Comparison of ENCODE assay signal across 17 cellular contexts in the genomic region with DNA sequence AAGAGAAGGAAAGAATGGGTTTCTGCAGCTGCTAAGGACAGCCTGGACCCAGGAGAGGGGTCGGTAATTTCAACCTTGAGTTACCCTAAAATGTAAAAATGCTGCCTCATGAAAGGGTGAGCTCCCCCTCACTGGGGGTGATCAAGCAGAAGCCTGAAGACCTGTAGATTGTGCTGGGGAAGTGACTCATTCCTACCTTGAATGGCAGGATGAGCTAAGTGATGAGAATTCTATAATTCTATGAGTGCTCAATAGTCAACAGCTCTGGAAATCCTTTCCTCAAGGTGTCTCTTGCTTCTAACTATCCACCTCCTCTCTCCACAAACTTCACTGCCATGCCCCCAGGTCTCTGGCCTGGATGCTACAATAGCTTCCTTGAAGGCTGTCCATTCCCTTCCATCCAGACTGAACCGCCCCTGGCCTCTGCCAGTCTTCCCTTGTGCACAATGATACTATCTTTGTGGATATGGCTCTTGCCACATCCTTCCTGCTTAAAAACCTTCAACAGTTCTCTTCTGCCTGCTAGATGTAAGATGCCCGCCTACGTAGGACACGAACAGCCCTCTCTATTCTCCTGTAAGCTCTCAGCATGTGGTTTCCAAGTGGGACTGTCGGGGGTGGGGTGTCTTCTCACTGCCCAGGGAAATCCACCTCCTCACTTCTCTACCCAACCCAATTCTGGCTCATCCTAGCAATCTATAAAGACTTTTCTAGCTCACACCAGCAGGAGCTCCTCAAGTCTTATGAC. TPM values are rescaled to one million over a fixed set of nuclear protein-coding genes. Genes with fewer than 3 reads are reported as not detected.
DNase-seq lines count a peak whose midpoint lies in the region; ATAC-seq and TF ChIP-seq lines count a peak whose summit lies in the region.
"Had no signal": no experiment of that assay in that cellular context is flagged by ENCODE, and none has a peak within 500 bp of the region (broad histone marks: within the 10 kb centered on the region; RNA-seq: fewer than 3 reads in every experiment).

No MANE protein-coding gene starts in this region.

- peaks cover 18% of the 10 kb centered on the region for H3K4me1 Mint-ChIP-seq in activated T-cell treated with anti-CD3 and anti-CD28 coated beads, Interleukin-2, amount 50 U/mL, for 24 hours (ENCODE audit: low read depth)
- H3K4me1 Mint-ChIP-seq in MCF 10A (ENCODE audit: insufficient read depth, unreplicated experiment): peaks cover 21% of the 10 kb centered on the region
- no peaks in the 10 kb centered on the region for H3K4me1 Mint-ChIP-seq in Calu3 (ENCODE audit: low read depth, unreplicated experiment)
- H3K4me1 Mint-ChIP-seq: immature natural killer cell had no signal

- peak overlapping the region; percentile 2 for H3K27ac Mint-ChIP-seq in activated T-cell treated with anti-CD3 and anti-CD28 coated beads, Interleukin-2, amount 50 U/mL, for 24 hours
- peak overlapping the region; percentile 8 for H3K27ac Mint-ChIP-seq in MCF 10A (ENCODE audit: low read depth, unreplicated experiment)
- H3K27ac Mint-ChIP-seq in Calu3 (ENCODE audit: unreplicated experiment): no peak overlapping the region
- H3K27ac Mint-ChIP-seq: immature natural killer cell had no signal

- no peaks in the 10 kb centered on the region for H3K9me3 Mint-ChIP-seq in activated T-cell treated with anti-CD3 and anti-CD28 coated beads, Interleukin-2, amount 50 U/mL, for 24 hours
- H3K9me3 Mint-ChIP-seq in MCF 10A (ENCODE audit: unreplicated experiment) (no peaks in the 10 kb centered on the region), Calu3 (ENCODE audit: low read depth, unreplicated experiment) (no peaks in the 10 kb centered on the region)
- H3K9me3 Mint-ChIP-seq: immature natural killer cell, mesothelial cell of epicardium had no signal

- CTCF ChIA-PET in MCF 10A (lab: Yijun Ruan, JAX) (interaction anchor here (0.5 to 14.7 kb wide), 4 partner anchors 10 to 50 kb away, joined by 3 to 225 read pairs (median 4); no protein-coding TSS in a partner anchor), Calu3 (lab: Charles Lee) (interaction anchor here (0.6 kb wide), 1 partner anchor 873 kb away, joined by 4 read pairs; no protein-coding TSS in a partner anchor)

- in situ Hi-C loops in SK-MEL-5 (cut with HindIII; ENCODE audit: low pct_unique_long_range_greater_than_20kb, low sequenced_read_pairs): no loop called here

- intact Hi-C loops in MCF 10A (cut with micrococcal nuclease): no loop called here
- intact Hi-C loops in Calu3 (cut with micrococcal nuclease; ENCODE audit: unreplicated experiment): no loop called here

- H3K27me3 Mint-ChIP-seq in activated T-cell treated with anti-CD3 and anti-CD28 coated beads, Interleukin-2, amount 50 U/mL, for 24 hours: peaks cover 15% of the 10 kb centered on the region
- H3K27me3 Mint-ChIP-seq in MCF 10A (ENCODE audit: insufficient read depth, unreplicated experiment): no peaks in the 10 kb centered on the region
- no peaks in the 10 kb centered on the region for H3K27me3 Mint-ChIP-seq in Calu3 (ENCODE audit: unreplicated experiment)

- ATAC-seq in stimulated activated naive CD8-positive, alpha-beta T cell treated with anti-CD3 and anti-CD28 coated beads, Interleukin-15, Interleukin-2, amounts not matched to agents 100 U/mL and 50 U/mL, for 24 hours: peak; percentile 73
- no peak for ATAC-seq in GM19463 (IDR thresholded peaks at IDR 0.05; ENCODE audit: unreplicated experiment)
- ATAC-seq: Right ventricle myocardium inferior had no signal

- DNase-seq in activated T-cell treated with anti-CD3 and anti-CD28 coated beads, Interleukin-2, amount 50 U/mL, for 24 hours: no peak
- DNase-seq in activated T-cell treated with anti-CD3 and anti-CD28 coated beads, Interleukin-2, amount 50 U/mL, for 1 hour: no peak
- DNase-seq in SK-MEL-5 (ENCODE audit: low read depth, low spot score): peak; percentile 60
- no peak for DNase-seq in MCF 10A (ENCODE audit: unreplicated experiment)
- DNase-seq in stimulated activated naive CD8-positive, alpha-beta T cell treated with anti-CD3 and anti-CD28 coated beads, Interleukin-15, Interleukin-2, amounts not matched to agents 100 U/mL and 50 U/mL, for 24 hours: peak; percentile 15
- no peak for DNase-seq in Calu3
- DNase-seq in NOMO-1 (lab: John Stamatoyannopoulos, UW; ENCODE audit: unreplicated experiment in 2 of 2): no peak
- DNase-seq: DMS 273 treated with DMSO at 0.1 percent for 48 hours; effector CD8-positive, alpha-beta T cell; immature natural killer cell; KG1; NCI-H187 treated with DMSO at 0.1 percent for 48 hours; NCI-H774; ovary had no signal

- no peaks in the 10 kb centered on the region for H3K36me3 Mint-ChIP-seq in activated T-cell treated with anti-CD3 and anti-CD28 coated beads, Interleukin-2, amount 50 U/mL, for 24 hours (ENCODE audit: low read depth)
- H3K36me3 Mint-ChIP-seq in MCF 10A (ENCODE audit: insufficient read depth, unreplicated experiment) (peaks cover 17% of the 10 kb centered on the region), Calu3 (ENCODE audit: insufficient read depth, unreplicated experiment) (peaks cover 22% of the 10 kb centered on the region)
- H3K36me3 Mint-ChIP-seq: immature natural killer cell, mesothelial cell of epicardium had no signal

- POLR2A ChIA-PET in MCF 10A (lab: Yijun Ruan, JAX): interaction anchor here (0.8 to 10.5 kb wide), 2 partner anchors 9 to 20 kb away, joined by 3 to 344 read pairs; no protein-coding TSS in a partner anchor

- TF ChIP-seq CTCF in MCF 10A (IDR thresholded peaks at IDR 0.05; ENCODE audit: unreplicated experiment) (no peak), Calu3 (IDR thresholded peaks at IDR 0.05; ENCODE audit: unreplicated experiment) (no peak)

- H3K4me3 Mint-ChIP-seq in activated T-cell treated with anti-CD3 and anti-CD28 coated beads, Interleukin-2, amount 50 U/mL, for 24 hours: no peak overlapping the region
- no peak overlapping the region for H3K4me3 Mint-ChIP-seq in MCF 10A (ENCODE audit: unreplicated experiment)
- H3K4me3 Mint-ChIP-seq in Calu3 (ENCODE audit: low read depth, unreplicated experiment): no peak overlapping the region
- H3K4me3 Mint-ChIP-seq: immature natural killer cell, mesothelial cell of epicardium had no signal

- BruUV-seq in MCF 10A (replicated peaks; lab: Mats Ljungman, UMichigan): no TSS peak
- BruUV-seq in Calu3 (replicated peaks; lab: Mats Ljungman, UMichigan): no TSS peak

RNA-seq across cellular contexts. Expression of gene PTPN3, which starts 50.6 kb away (rescaled TPM):
- total RNA-seq in SK-MEL-5 (2014; rRNA removed; shearing (Covaris generic)): 5.7 and 7.1 TPM in 2 replicates
- 8.8 and 12.9 TPM in 2 replicates for polyA plus RNA-seq in SK-MEL-5 (2015; cell fraction: cytosol; rRNA removed)
- polyA plus RNA-seq in SK-MEL-5 (2015; cell fraction: nucleus; rRNA removed): 10.8 and 26.6 TPM in 2 replicates
- total RNA-seq in MCF 10A (2022) (6.3 and 6.9 TPM in 2 replicates), Calu3 (2022) (25.0 and 28.3 TPM in 2 replicates)
- polyA plus RNA-seq: immature natural killer cell had no signal

Comparison
In these comparisons a context has a peak if more than half of its experiments do, and no peak if none do; other contexts are left out.
1. DNase-seq: peak in SK-MEL-5 (single experiment) and stimulated activated naive CD8-positive, alpha-beta T cell treated with anti-CD3 and anti-CD28 coated beads, Interleukin-15, Interleukin-2, amounts not matched to agents 100 U/mL and 50 U/mL, for 24 hours (single experiment); none in activated T-cell treated with anti-CD3 and anti-CD28 coated beads, Interleukin-2, amount 50 U/mL, for 24 hours (single experiment), activated T-cell treated with anti-CD3 and anti-CD28 coated beads, Interleukin-2, amount 50 U/mL, for 1 hour (single experiment), MCF 10A (single experiment), Calu3 (single experiment) and NOMO-1 (0 of 2).